In genomic region chr9:121473229-121473628, GRCh38 we compare ENCODE assay signal across 32 cellular contexts. TPM values are rescaled to one million over a fixed set of nuclear protein-coding genes. Genes with fewer than 3 reads are reported as not detected.
"Had no signal": no experiment of that assay in that cellular context is flagged by ENCODE, and none has a peak within 500 bp of the region (broad histone marks: within the 10 kb centered on the region; RNA-seq: fewer than 3 reads in every experiment).

No MANE protein-coding gene starts in this region.

- H3K4me1 ChIP-seq: body of pancreas, colonic mucosa, foreskin keratinocyte had no signal

- H3K27me3 ChIP-seq: body of pancreas, colonic mucosa, esophagus muscularis mucosa, gastrocnemius medialis, heart left ventricle had no signal

- DNase-seq: activated CD4-positive, alpha-beta memory T cell treated with anti-CD3 and anti-CD28 coated beads for 36 hours; activated CD4-positive, alpha-beta T cell treated with anti-CD3 and anti-CD28 coated beads for 36 hours; activated CD4-positive, alpha-beta T cell treated with anti-CD3 and anti-CD28 coated beads, Interleukin-2, amount 10 ng/mL, durations not matched to agents 24 days and 14 days; activated CD4-positive, CD25-positive, alpha-beta regulatory T cell; activated CD4-positive, CD25-positive, alpha-beta regulatory T cell treated with anti-CD3 and anti-CD28 coated beads, Interleukin-2, amount 50 U/mL, for 72 hours; activated CD8-positive, alpha-beta memory T cell treated with anti-CD3 and anti-CD28 coated beads, Interleukin-2, amount 10 ng/mL, durations not matched to agents 7 days and 5 days; activated CD8-positive, alpha-beta memory T cell treated with anti-CD3 and anti-CD28 coated beads, Interleukin-2, amount 50 U/mL, for 4 hours; activated CD8-positive, alpha-beta T cell treated with anti-CD3 and anti-CD28 coated beads, Interleukin-2, amount 10 ng/mL, durations not matched to agents 7 days and 5 days; activated effector memory CD4-positive, alpha-beta T cell treated with anti-CD3 and anti-CD28 coated beads, Interleukin-2, amount 50 U/mL, for 16 hours; activated naive CD4-positive, alpha-beta T cell treated with anti-CD3 and anti-CD28 coated beads for 36 hours; activated naive CD8-positive, alpha-beta T cell treated with anti-CD3 and anti-CD28 coated beads, Interleukin-2, amount 10 ng/mL, durations not matched to agents 7 days and 5 days; activated T-cell treated with anti-CD3 and anti-CD28 coated beads, Interleukin-2, amount 50 U/mL, for 1 hour; activated T-cell treated with anti-CD3 and anti-CD28 coated beads, Interleukin-2, amount 50 U/mL, for 48 hours; body of pancreas; central memory CD4-positive, alpha-beta T cell; cerebellar nuclear complex; colonic mucosa; dermis blood vessel endothelial cell; effector CD4-positive, alpha-beta T cell; effector memory CD8-positive, alpha-beta T cell; erythroblast; foreskin keratinocyte; gastrocnemius medialis; glutamatergic neuron; heart left ventricle; T-helper 1 cell; T-helper 17 cell; T1000 had no signal

- ATAC-seq: activated CD4-positive, alpha-beta T cell treated with anti-CD3 and anti-CD28 coated beads for 36 hours; activated CD8-positive, alpha-beta memory T cell treated with anti-CD3 and anti-CD28 coated beads, Interleukin-2, amount 10 ng/mL, durations not matched to agents 7 days and 5 days; activated CD8-positive, alpha-beta T cell treated with anti-CD3 and anti-CD28 coated beads, Interleukin-2, amount 10 ng/mL, durations not matched to agents 7 days and 5 days; activated naive CD4-positive, alpha-beta T cell treated with anti-CD3 and anti-CD28 coated beads, Interleukin-2, amount 50 U/mL, for 72 hours; body of pancreas; effector memory CD8-positive, alpha-beta T cell; foreskin keratinocyte; gastrocnemius medialis; T-helper 17 cell had no signal

- H3K9me3 ChIP-seq: body of pancreas, colonic mucosa, esophagus muscularis mucosa, gastrocnemius medialis, heart left ventricle had no signal

- H3K4me3 ChIP-seq: body of pancreas, colonic mucosa, esophagus muscularis mucosa, gastrocnemius medialis, heart left ventricle had no signal

- H3K36me3 ChIP-seq: colonic mucosa, esophagus muscularis mucosa, gastrocnemius medialis, heart left ventricle had no signal

- H3K27ac ChIP-seq: body of pancreas, colonic mucosa, esophagus muscularis mucosa, foreskin keratinocyte, gastrocnemius medialis had no signal

RNA-seq across cellular contexts. Expression of gene GGTA1, which starts 26.4 kb away (rescaled TPM):
- total RNA-seq: activated CD4-positive, alpha-beta memory T cell treated with anti-CD3 and anti-CD28 coated beads for 36 hours; activated CD4-positive, alpha-beta T cell treated with anti-CD3 and anti-CD28 coated beads for 36 hours; activated CD4-positive, alpha-beta T cell treated with anti-CD3 and anti-CD28 coated beads, Interleukin-2, amount 10 ng/mL, durations not matched to agents 24 days and 14 days; activated CD8-positive, alpha-beta memory T cell treated with anti-CD3 and anti-CD28 coated beads for 36 hours; activated CD8-positive, alpha-beta T cell treated with anti-CD3 and anti-CD28 coated beads, Interleukin-2, amount 10 ng/mL, durations not matched to agents 7 days and 5 days; activated naive CD4-positive, alpha-beta T cell treated with anti-CD3 and anti-CD28 coated beads for 36 hours; activated naive CD4-positive, alpha-beta T cell treated with anti-CD3 and anti-CD28 coated beads, Interleukin-2, amount 50 U/mL, for 72 hours; activated naive CD8-positive, alpha-beta T cell treated with anti-CD3 and anti-CD28 coated beads, Interleukin-2, amount 10 ng/mL, durations not matched to agents 7 days and 5 days; activated T-helper 2 cell treated with anti-CD3 and anti-CD28 coated beads, Interferon-gamma antibody, Interleukin-2, Interleukin-4, amounts not matched to agents 10 μg/mL and 5 μg/mL and 100 μg/mL, durations not matched to agents 14 hours and 24 hours and 36 hours; foreskin keratinocyte had no signal
- polyA plus RNA-seq: foreskin keratinocyte had no signal
